In the genomic region with DNA sequence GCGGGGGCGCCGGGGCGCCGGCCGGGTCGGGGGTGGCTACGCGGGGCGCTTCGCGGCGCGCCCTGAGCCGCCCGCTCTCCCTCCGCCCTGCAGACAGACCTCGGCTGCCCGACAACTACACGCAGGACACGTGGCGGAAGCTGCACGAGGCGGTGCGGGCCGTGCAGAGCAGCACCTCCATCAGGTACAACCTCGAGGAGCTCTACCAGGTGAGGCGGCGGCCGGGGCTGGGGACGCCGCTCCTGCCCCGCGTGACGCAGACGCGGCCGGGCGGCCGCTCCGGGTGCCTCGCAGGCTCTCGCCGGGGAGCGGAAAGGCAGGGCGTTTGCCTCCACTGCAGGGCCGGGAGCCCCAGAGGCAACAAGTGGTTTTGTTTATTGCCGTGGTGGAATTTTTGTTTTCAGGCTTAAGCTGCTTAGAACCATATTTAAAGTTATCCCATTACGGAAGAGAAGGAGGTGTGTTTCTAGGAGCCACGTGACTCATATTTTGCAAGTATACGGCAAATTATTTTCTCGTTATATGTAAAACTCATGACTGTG, we compare ENCODE assay signal across 8 cellular contexts. TPM values are rescaled to one million over a fixed set of nuclear protein-coding genes. Genes with fewer than 3 reads are reported as not detected.
A peak's percentile ranks its signal among the peaks of the same experiment; 100 is the strongest.
DNase-seq lines count a peak whose midpoint lies in the region; ATAC-seq and TF ChIP-seq lines count a peak whose summit lies in the region.

No MANE protein-coding gene starts in this region.

- peak overlapping the region; percentile 63 for H2AFZ ChIP-seq in neuron (ENCODE audit: low read depth, low read length)

- no TSS peak for BruUV-seq in Panc1 (replicated peaks; lab: Mats Ljungman, UMichigan)

- CTCF ChIA-PET in Panc1 (lab: Charles Lee), result no interaction called here

- peak; percentile 40 for ATAC-seq in GM19324 (IDR thresholded peaks at IDR 0.05; ENCODE audit: low FRiP score, unreplicated experiment)
- ATAC-seq in HG03442 (IDR thresholded peaks at IDR 0.05; ENCODE audit: unreplicated experiment), result peak; percentile 30
- peak; percentile 39 for ATAC-seq in Panc1

- TF ChIP-seq CTCF in C4-2B (conservative IDR thresholded peaks at IDR 0.05) (no peak), Panc1 (IDR thresholded peaks at IDR 0.05) (no peak), fibroblast of the aortic adventitia (IDR thresholded peaks at IDR 0.05; ENCODE audit: insufficient read depth, low read length) (no peak), testis (IDR thresholded peaks at IDR 0.05) (no peak)

- in situ Hi-C loops in Panc1 (cut with HindIII; ENCODE audit: low pct_unique_long_range_greater_than_20kb, low sequenced_read_pairs), result no loop called here

- no peak for TF ChIP-seq POLR2A in testis (IDR thresholded peaks at IDR 0.05)

- no peaks in the 10 kb centered on the region for H3K9me3 ChIP-seq in Panc1 (ENCODE audit: control insufficient read depth, insufficient read depth, low read depth, low read length)
- peaks cover 2% of the 10 kb centered on the region for H3K9me3 ChIP-seq in neuron (ENCODE audit: low read length)
- no peaks in the 10 kb centered on the region for H3K9me3 ChIP-seq in testis

- POLR2A ChIA-PET in Panc1 (lab: Charles Lee), result no interaction called here

- H3K4me3 Mint-ChIP-seq in activated T-helper 1 cell treated with anti-CD3 and anti-CD28 coated beads, Interleukin-12 subunit alpha, Interleukin-12 subunit beta, Interleukin-2, Interleukin-4 antibody, amounts not matched to agents 30 ng/mL and 10 ng/mL and 1 ng/mL, durations not matched to agents 14 hours and 24 hours and 36 hours, result peak overlapping the region; percentile 89

- peak overlapping the region; percentile 77 to 82 for H3K4me3 ChIP-seq in Panc1 (ENCODE audit: low read depth in 2 of 2, low read length in 2 of 2)
- peak overlapping the region; percentile 79 for H3K4me3 ChIP-seq in fibroblast of the aortic adventitia (ENCODE audit: low read depth, low read length)
- peak overlapping the region; percentile 95 for H3K4me3 ChIP-seq in neuron (ENCODE audit: low read length)
- H3K4me3 ChIP-seq in testis, result peak overlapping the region; percentile 86 to 89

- H3K36me3 Mint-ChIP-seq in activated T-helper 1 cell treated with anti-CD3 and anti-CD28 coated beads, Interleukin-12 subunit alpha, Interleukin-12 subunit beta, Interleukin-2, Interleukin-4 antibody, amounts not matched to agents 30 ng/mL and 10 ng/mL and 1 ng/mL, durations not matched to agents 14 hours and 24 hours and 36 hours (ENCODE audit: low read depth), result peaks cover 37% of the 10 kb centered on the region

- H3K4me1 ChIP-seq in Panc1 (ENCODE audit: control insufficient read depth, insufficient read depth, low read length), result peaks cover 19% of the 10 kb centered on the region; the same call in 1 of the 2 replicates
- H3K4me1 ChIP-seq in neuron (ENCODE audit: insufficient read depth, low read length), result peaks cover 26% of the 10 kb centered on the region
- no peaks in the 10 kb centered on the region for H3K4me1 ChIP-seq in testis

- H3K27ac ChIP-seq in C4-2B, result peak overlapping the region; percentile 99
- peak overlapping the region; percentile 84 for H3K27ac ChIP-seq in Panc1 (ENCODE audit: low read length)
- peak overlapping the region in 1 of 2 donors; percentile 96 for H3K27ac ChIP-seq in testis

- H3K4me1 Mint-ChIP-seq in activated T-helper 1 cell treated with anti-CD3 and anti-CD28 coated beads, Interleukin-12 subunit alpha, Interleukin-12 subunit beta, Interleukin-2, Interleukin-4 antibody, amounts not matched to agents 30 ng/mL and 10 ng/mL and 1 ng/mL, durations not matched to agents 14 hours and 24 hours and 36 hours (ENCODE audit: low read depth), result peaks cover 63% of the 10 kb centered on the region

- H3K27me3 ChIP-seq in Panc1 (ENCODE audit: control insufficient read depth, insufficient read depth, low read length) (no peaks in the 10 kb centered on the region), neuron (ENCODE audit: insufficient read depth, low read length) (no peaks in the 10 kb centered on the region), testis (no peaks in the 10 kb centered on the region)

- DNase-seq in Panc1 (ENCODE audit: low read depth, low spot score) (no peak), fibroblast of the aortic adventitia (ENCODE audit: low read depth) (peak; percentile 62), testis (peak; percentile 74)
- peak; percentile 69 for DNase-seq in activated T-helper 1 cell treated with anti-CD3 and anti-CD28 coated beads, Interleukin-12 subunit alpha, Interleukin-12 subunit beta, Interleukin-2, Interleukin-4 antibody, amounts not matched to agents 30 ng/mL and 10 ng/mL and 1 ng/mL, durations not matched to agents 14 hours and 24 hours and 36 hours (ENCODE audit: low spot score)

- WGBS in testis, 2 donors, result 2% methylated on average over 6 to 20 of the region's 52 CpGs

- peaks cover 4% of the 10 kb centered on the region for H3K36me3 ChIP-seq in Panc1 (ENCODE audit: control insufficient read depth, insufficient read depth, low read length)
- peaks cover 25% of the 10 kb centered on the region for H3K36me3 ChIP-seq in neuron (ENCODE audit: insufficient read depth, low read length)
- no peaks in the 10 kb centered on the region for H3K36me3 ChIP-seq in testis (ENCODE audit: low read depth, missing control alignments)

- no peaks in the 10 kb centered on the region for H3K9me3 Mint-ChIP-seq in activated T-helper 1 cell treated with anti-CD3 and anti-CD28 coated beads, Interleukin-12 subunit alpha, Interleukin-12 subunit beta, Interleukin-2, Interleukin-4 antibody, amounts not matched to agents 30 ng/mL and 10 ng/mL and 1 ng/mL, durations not matched to agents 14 hours and 24 hours and 36 hours

- H3K27ac Mint-ChIP-seq in activated T-helper 1 cell treated with anti-CD3 and anti-CD28 coated beads, Interleukin-12 subunit alpha, Interleukin-12 subunit beta, Interleukin-2, Interleukin-4 antibody, amounts not matched to agents 30 ng/mL and 10 ng/mL and 1 ng/mL, durations not matched to agents 14 hours and 24 hours and 36 hours, result peak overlapping the region; percentile 85

- intact Hi-C loops in Panc1 (cut with micrococcal nuclease; ENCODE audit: unreplicated experiment) (no loop called here), testis (cut with DNase I; ENCODE audit: low total_unique reads) (no loop called here)
- intact Hi-C loops in activated T-helper 1 cell treated with anti-CD3 and anti-CD28 coated beads, Interleukin-12 subunit alpha, Interleukin-12 subunit beta, Interleukin-2, Interleukin-4 antibody, amounts not matched to agents 30 ng/mL and 10 ng/mL and 1 ng/mL, durations not matched to agents 14 hours and 24 hours and 36 hours (cut with micrococcal nuclease), result loop anchor here (1.0 to 5.0 kb wide), 8 partner anchors 21 to 621 kb away; partner anchors contain the start of genes DCUN1D2, LAMP1 and TUBGCP3

- H3K27me3 Mint-ChIP-seq in activated T-helper 1 cell treated with anti-CD3 and anti-CD28 coated beads, Interleukin-12 subunit alpha, Interleukin-12 subunit beta, Interleukin-2, Interleukin-4 antibody, amounts not matched to agents 30 ng/mL and 10 ng/mL and 1 ng/mL, durations not matched to agents 14 hours and 24 hours and 36 hours (ENCODE audit: insufficient read depth), result no peaks in the 10 kb centered on the region

RNA-seq across cellular contexts. Expression of gene CUL4A, which starts 0.5 kb away (rescaled TPM):
- total RNA-seq in Panc1 (2021; ENCODE audit: unreplicated experiment), result 80.8 TPM
- 52.9 TPM for polyA plus RNA-seq in Panc1 (2012; ENCODE audit: insufficient read length)
- total RNA-seq in activated T-helper 1 cell treated with anti-CD3 and anti-CD28 coated beads, Interleukin-12 subunit alpha, Interleukin-12 subunit beta, Interleukin-2, Interleukin-4 antibody, amounts not matched to agents 30 ng/mL and 10 ng/mL and 1 ng/mL, durations not matched to agents 14 hours and 24 hours and 36 hours, result 86.5 and 89.9 TPM in 2 replicates
- total RNA-seq in fibroblast of the aortic adventitia (ENCODE audit: low replicate concordance), result 58.1 and 114 TPM in 2 replicates
- total RNA-seq in testis, result 100 to 1,000 TPM; 152 to 168 TPM
- 103 TPM for polyA plus RNA-seq in testis (ENCODE audit: insufficient read depth, low read depth, low replicate concordance)

RNA-seq across cellular contexts. Expression of gene PCID2, which starts 1.5 kb away (rescaled TPM):
- 39.7 TPM for total RNA-seq in Panc1 (2021; ENCODE audit: unreplicated experiment)
- 24.5 TPM for polyA plus RNA-seq in Panc1 (2012; ENCODE audit: insufficient read length)
- total RNA-seq in activated T-helper 1 cell treated with anti-CD3 and anti-CD28 coated beads, Interleukin-12 subunit alpha, Interleukin-12 subunit beta, Interleukin-2, Interleukin-4 antibody, amounts not matched to agents 30 ng/mL and 10 ng/mL and 1 ng/mL, durations not matched to agents 14 hours and 24 hours and 36 hours, result 71.5 and 78.9 TPM in 2 replicates
- total RNA-seq in fibroblast of the aortic adventitia (ENCODE audit: low replicate concordance), result 55.0 and 77.4 TPM in 2 replicates
- total RNA-seq in testis, result 10 to 100 TPM; 72.2 to 73.4 TPM
- 130 TPM for polyA plus RNA-seq in testis (ENCODE audit: insufficient read depth, low read depth, low replicate concordance)

RNA-seq across cellular contexts. Expression of gene PROZ, which starts 51.5 kb away (rescaled TPM):
- total RNA-seq in Panc1 (2021; ENCODE audit: unreplicated experiment), result not detected
- polyA plus RNA-seq in Panc1 (2012; ENCODE audit: insufficient read length), result 0.29 TPM
- not detected in 2 replicates for total RNA-seq in activated T-helper 1 cell treated with anti-CD3 and anti-CD28 coated beads, Interleukin-12 subunit alpha, Interleukin-12 subunit beta, Interleukin-2, Interleukin-4 antibody, amounts not matched to agents 30 ng/mL and 10 ng/mL and 1 ng/mL, durations not matched to agents 14 hours and 24 hours and 36 hours
- not detected in 2 replicates for total RNA-seq in fibroblast of the aortic adventitia (ENCODE audit: low replicate concordance)
- total RNA-seq in testis, result under 1 TPM; 0.63 to 0.81 TPM
- polyA plus RNA-seq in testis (ENCODE audit: insufficient read depth, low read depth, low replicate concordance), result 0.42 TPM
